ENCODE assay signal across 23 cellular contexts in the genomic region with DNA sequence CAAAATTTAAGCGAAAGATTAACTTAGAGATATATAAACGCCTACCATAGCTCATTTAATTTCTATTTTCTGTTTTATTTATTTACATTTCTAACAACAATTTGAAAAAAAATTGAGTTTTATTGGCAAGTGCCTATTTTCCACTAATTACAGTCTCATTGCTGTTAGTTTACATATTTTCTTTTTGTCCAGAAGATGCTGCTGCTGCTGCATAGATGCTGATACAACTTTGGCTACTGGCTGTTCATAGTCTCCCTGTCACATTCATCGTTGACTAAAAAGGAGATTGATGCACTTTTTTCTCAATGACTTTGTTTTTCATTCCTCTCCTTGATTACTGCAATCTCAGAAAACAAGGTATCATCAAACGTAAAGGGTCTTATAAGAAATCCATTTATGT.
"Had no signal": no experiment of that assay in that cellular context is flagged by ENCODE, and none has a peak within 500 bp of the region (broad histone marks: within the 10 kb centered on the region; RNA-seq: fewer than 3 reads in every experiment).

No MANE protein-coding gene starts in this region.

- ATAC-seq: gastrocnemius medialis; left lung; natural killer cell; right cardiac atrium; stimulated activated naive B cell treated with anti-CD40 and anti-IgM and Interleukin-4, amounts not matched to agents 10 μg/mL and 1 μg/mL and 100 μg/mL, for 72 hours; upper lobe of right lung had no signal

- H3K9me3 ChIP-seq: gastrocnemius medialis, tibial artery, upper lobe of right lung had no signal

- H3K4me2 ChIP-seq: neural progenitor cell had no signal

- H3K4me1 ChIP-seq: gastrocnemius medialis, left lung, neural progenitor cell, stomach, suprapubic skin, tibial artery, upper lobe of right lung had no signal

- H3K36me3 ChIP-seq: gastrocnemius medialis, left lung, neural progenitor cell, stomach, suprapubic skin, tibial artery, upper lobe of right lung had no signal

- DNase-seq: activated CD4-positive, alpha-beta T cell treated with anti-CD3 and anti-CD28 coated beads for 4 hours; activated CD4-positive, alpha-beta T cell treated with anti-CD3 and anti-CD28 coated beads, Interleukin-2, amount 50 U/mL, for 48 hours; activated CD4-positive, CD25-positive, alpha-beta regulatory T cell; activated CD8-positive, alpha-beta memory T cell treated with anti-CD3 and anti-CD28 coated beads for 24 hours; activated effector memory CD4-positive, alpha-beta T cell treated with Interleukin-2 at 50 U/mL for 16 hours; activated naive CD4-positive, alpha-beta T cell treated with Interleukin-2 at 50 U/mL for 16 hours; anterior cingulate cortex; effector CD8-positive, alpha-beta T cell; gastrocnemius medialis; glutamatergic neuron; left lung; mesendoderm; natural killer cell; right cardiac atrium; stimulated activated CD4-positive, alpha-beta T cell treated with anti-CD3 and anti-CD28 coated beads, Interleukin-15, amount 100 ng/mL, for 24 hours; stimulated activated CD4-positive, alpha-beta T cell treated with anti-CD3 and anti-CD28 coated beads, Interleukin-2, amount 100 ng/mL, for 24 hours; stimulated activated naive B cell treated with anti-CD40 and anti-IgM and Interleukin-4, amounts not matched to agents 10 μg/mL and 1 μg/mL and 100 μg/mL, for 72 hours; stomach; tibial artery; upper lobe of right lung had no signal

- H3K9ac ChIP-seq: neural progenitor cell had no signal

- H3K27me3 ChIP-seq: gastrocnemius medialis, left lung, neural progenitor cell, stomach, suprapubic skin, tibial artery, upper lobe of right lung had no signal

- H2AFZ ChIP-seq: neural progenitor cell had no signal

- H3K27ac ChIP-seq: gastrocnemius medialis, left lung, neural progenitor cell, stomach, suprapubic skin, tibial artery, upper lobe of right lung had no signal

- H3K4me3 ChIP-seq: gastrocnemius medialis, left lung, lung, neural progenitor cell, stomach, suprapubic skin, tibial artery, upper lobe of right lung had no signal
